Comparison of ENCODE assay signal across 10 cellular contexts in the genomic region with DNA sequence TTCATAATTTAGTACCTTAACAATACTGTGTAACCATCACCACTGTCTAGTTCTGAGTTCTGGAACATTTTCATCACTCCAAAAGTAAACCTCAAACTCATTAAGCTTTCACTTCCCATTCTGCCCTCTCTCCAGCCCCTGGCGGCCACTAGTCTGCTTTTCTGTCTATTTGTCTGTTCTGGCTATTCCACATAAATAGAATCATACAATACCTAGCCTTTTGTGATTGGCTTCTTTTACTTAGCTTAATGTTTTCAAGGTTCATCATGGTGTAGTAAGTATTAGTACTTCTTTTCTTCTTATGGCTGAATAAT.
DNase-seq lines count a peak whose midpoint lies in the region; ATAC-seq, FAIRE-seq and TF ChIP-seq lines count a peak whose summit lies in the region.
"Had no signal": no experiment of that assay in that cellular context is flagged by ENCODE, and none has a peak within 500 bp of the region (broad histone marks: within the 10 kb centered on the region; RNA-seq: fewer than 3 reads in every experiment).

No MANE protein-coding gene starts in this region.

- H3K79me1 ChIP-seq in mesendoderm (ENCODE audit: low read length), result no peaks in the 10 kb centered on the region

- no peak overlapping the region for H3K56ac ChIP-seq in mesendoderm (ENCODE audit: low read length)

- H2BK5ac ChIP-seq in mesendoderm (ENCODE audit: low read length), result no peak overlapping the region

- DNase-seq in GM12878 (ENCODE audit: low read depth, low spot score) (peak; percentile 51), dedifferentiated amniotic fluid mesenchymal stem cell (ENCODE audit: extremely low spot score) (no peak), T-helper 1 cell (no peak), mesendoderm (no peak)
- no peak for DNase-seq in stimulated activated CD4-positive, alpha-beta T cell treated with anti-CD3 and anti-CD28 coated beads, Interleukin-1b, Interleukin-23, amount 100 ng/mL, for 48 hours
- DNase-seq: GM23248 had no signal

- H3K4me1 ChIP-seq in GM12878 (ENCODE audit: control insufficient read depth, insufficient read depth, low read length), result peaks cover 9% of the 10 kb centered on the region; the same call in 1 of the 2 replicates
- no peaks in the 10 kb centered on the region for H3K4me1 ChIP-seq in mesendoderm (ENCODE audit: control insufficient read depth, low read depth, low read length)

- H4K8ac ChIP-seq in mesendoderm (ENCODE audit: low read depth, low read length), result no peak overlapping the region

- no TSS peak for BruUV-seq in GM12878 (replicated peaks; lab: Mats Ljungman, UMichigan)

- H3K23ac ChIP-seq in mesendoderm (ENCODE audit: low read length), result no peak overlapping the region

- intact Hi-C loops in GM12878 (cut with micrococcal nuclease; ENCODE audit: unreplicated experiment), result no loop called here

- H3K79me2 ChIP-seq in GM12878 (ENCODE audit: control insufficient read depth, insufficient read depth, low read length), result peaks cover 1% of the 10 kb centered on the region; the same call in 1 of the 2 replicates
- H3K79me2 ChIP-seq in mesendoderm (ENCODE audit: control insufficient read depth, insufficient read depth, low read length), result no peaks in the 10 kb centered on the region

- H3K4me2 ChIP-seq in GM12878 (ENCODE audit: control insufficient read depth, insufficient read depth), result peak overlapping the region; percentile 4; the same call in 1 of the 2 replicates
- H3K4me2 ChIP-seq in mesendoderm (ENCODE audit: low read length), result no peak overlapping the region

- H3K9ac ChIP-seq in GM12878 (ENCODE audit: control insufficient read depth, insufficient read depth, low read length) (no peak overlapping the region), mesendoderm (ENCODE audit: low read length) (no peak overlapping the region)
- H3K9ac ChIP-seq: GM23248 had no signal

- H2AFZ ChIP-seq in GM12878 (ENCODE audit: control insufficient read depth, low read depth, low read length), result no peak overlapping the region
- H2AFZ ChIP-seq: GM23248 had no signal

- no peak overlapping the region for H3K18ac ChIP-seq in mesendoderm (ENCODE audit: low read length)

- H3K36me3 ChIP-seq in GM12878 (ENCODE audit: control insufficient read depth in 2 of 2, insufficient read depth in 2 of 2, low read length in 1 of 2) (peaks cover 2 to 16% of the 10 kb centered on the region in 2 experiments), mesendoderm (ENCODE audit: control insufficient read depth, insufficient read depth, low read length) (peaks cover 2% of the 10 kb centered on the region)

- no peak overlapping the region for H2BK15ac ChIP-seq in mesendoderm (replicated peaks; ENCODE audit: low read depth)

- SMC1A ChIA-PET in GM12878 (lab: Charles Lee; ENCODE audit: uncharacterized antibody, unreplicated experiment), result interaction anchor here (0.7 to 4.2 kb wide), 5 partner anchors 8 to 37 kb away, joined by 3 to 28 read pairs (median 3); no protein-coding TSS in a partner anchor

- H3K27me3 ChIP-seq in GM12878 (replicated peaks in 1 of 2; ENCODE audit: control insufficient read depth in 2 of 2, insufficient read depth in 2 of 2, low read length in 1 of 2), result no peaks in the 10 kb centered on the region
- no peaks in the 10 kb centered on the region for H3K27me3 ChIP-seq in mesendoderm (ENCODE audit: insufficient read depth, low read length, poor library complexity)

- H3K27ac ChIP-seq in GM12878 (ENCODE audit: control insufficient read depth, insufficient read depth) (peak overlapping the region; percentile 13; the same call in 1 of the 2 replicates), mesendoderm (ENCODE audit: low read depth, low read length) (no peak overlapping the region)
- H3K27ac ChIP-seq: GM23248 had no signal

- FAIRE-seq in GM12878 (lab: Jason Lieb, UNC), result peak; percentile 74
- FAIRE-seq: astrocyte had no signal

- POLR2A ChIA-PET in GM12878 (lab: Charles Lee), result no interaction called here

- WGBS in GM12878 (ENCODE audit: insufficient coverage, insufficient replicate concordance, low lambda C conversion rate, missing lambda C conversion rate), result 38% methylated on average over 1 of the region's 1 CpG
- WGBS in mesendoderm (ENCODE audit: extremely low coverage, insufficient coverage, low lambda C conversion rate), result no CpG with 5 or more reads among the region's 1 CpG

- H3K4me3 ChIP-seq in GM12878 (no peak overlapping the region), mesendoderm (ENCODE audit: low read length) (no peak overlapping the region)
- H3K4me3 ChIP-seq: GM23248 had no signal

- H2AK5ac ChIP-seq in mesendoderm (ENCODE audit: low read length), result no peak overlapping the region

- CTCF ChIA-PET in GM12878 (lab: Yijun Ruan, JAX), result interaction anchor here (1.7 to 2.0 kb wide), 2 partner anchors 9 to 43 kb away, joined by 5 to 6 read pairs; no protein-coding TSS in a partner anchor

- no peak overlapping the region for H4K5ac ChIP-seq in mesendoderm (ENCODE audit: low read length)

- no peak for TF ChIP-seq POLR2A in GM12878 (IDR thresholded peaks at IDR 0.05; ENCODE audit: low read depth, low read length)

- H3K9me3 ChIP-seq in GM12878 (replicated peaks; ENCODE audit: control insufficient read depth, insufficient read depth, low read length), result no peaks in the 10 kb centered on the region

- RAD21 ChIA-PET in GM12878 (lab: Charles Lee; ENCODE audit: unreplicated experiment), result interaction anchor here (0.9 to 1.0 kb wide), 2 partner anchors 9 kb away, joined by 3 read pairs; no protein-coding TSS in a partner anchor

- ATAC-seq in GM18498 (IDR thresholded peaks at IDR 0.05; ENCODE audit: unreplicated experiment), result peak; percentile 96
- peak; percentile 97 for ATAC-seq in GM19463 (IDR thresholded peaks at IDR 0.05; ENCODE audit: unreplicated experiment)
- ATAC-seq in HG03159 (IDR thresholded peaks at IDR 0.05; ENCODE audit: unreplicated experiment), result peak; percentile 94
- ATAC-seq in GM12878, result peak; percentile 99

- no peaks in the 10 kb centered on the region for H4K20me1 ChIP-seq in GM12878 (ENCODE audit: control insufficient read depth, insufficient read depth)

- no peak overlapping the region for H3K4ac ChIP-seq in mesendoderm (ENCODE audit: low read depth, low read length)

- TF ChIP-seq RAD21 in GM12878 (IDR thresholded peaks at IDR 0.05; ENCODE audit: insufficient read depth, low read depth, low read length), result peak; percentile 30; the same call in 1 of the 2 replicates

- TF ChIP-seq CTCF in GM12878 (IDR thresholded peaks at IDR 0.05 in 2 of 3, conservative IDR thresholded peaks at IDR 0.05 in 1 of 3; ENCODE audit: control insufficient read depth in 2 of 3, extremely low read depth in 1 of 3, insufficient read depth in 1 of 3, low read depth in 3 of 3, low read length in 3 of 3), result peak; percentile 42 to 53 (median 51); a peak in 5 of 6 replicates

- H2BK120ac ChIP-seq in mesendoderm (ENCODE audit: low read depth, low read length), result no peak overlapping the region

- in situ Hi-C loops in GM12878 (cut with MboI), result no loop called here

- peak in 1 of 2 experiments; percentile 77; a peak in 1 of 4 replicates for TF ChIP-seq EP300 in GM12878 (IDR thresholded peaks at IDR 0.05; ENCODE audit: borderline replicate concordance in 1 of 2, control insufficient read depth in 1 of 2, low read depth in 2 of 2, low read length in 2 of 2)

TF ChIP-seq in GM12878, 131 proteins besides CTCF, POLR2A, EP300 and RAD21 (continues in another document):
- TF ChIP-seq ATF2 (IDR thresholded peaks at IDR 0.05; ENCODE audit: low read length) (peak; percentile 36; the same call in 1 of the 2 replicates), PKNOX1 (IDR thresholded peaks at IDR 0.05) (no peak), BACH1 (IDR thresholded peaks at IDR 0.05; ENCODE audit: borderline replicate concordance) (peak; percentile 73; the same call in 1 of the 2 replicates), RELB (IDR thresholded peaks at IDR 0.05; ENCODE audit: low read depth) (peak; percentile 48; the same call in 1 of the 2 replicates), MTA2 (IDR thresholded peaks at IDR 0.05; ENCODE audit: low read depth) (peak; percentile 99), SMARCA5 (IDR thresholded peaks at IDR 0.05) (peak; percentile 59; the same call in 1 of the 2 replicates)
